Comparison of ENCODE assay signal across 28 cellular contexts in genomic region chr2:64668542-64668941, GRCh38.
"Had no signal": no experiment of that assay in that cellular context is flagged by ENCODE, and none has a peak within 500 bp of the region (broad histone marks: within the 10 kb centered on the region; RNA-seq: fewer than 3 reads in every experiment).

No MANE protein-coding gene starts in this region.

- H3K27me3 Mint-ChIP-seq: activated B cell treated with CpG ODN at 0.5 μM for 24 hours; activated CD4-positive, alpha-beta memory T cell treated with anti-CD3 and anti-CD28 coated beads for 36 hours; activated CD4-positive, alpha-beta T cell treated with anti-CD3 and anti-CD28 coated beads, Interleukin-2, amount 10 ng/mL, durations not matched to agents 24 days and 14 days; activated naive CD4-positive, alpha-beta T cell treated with anti-CD3 and anti-CD28 coated beads, Interleukin-2, amount 10 ng/mL, durations not matched to agents 7 days and 5 days; activated naive CD8-positive, alpha-beta T cell treated with anti-CD3 and anti-CD28 coated beads, Interleukin-2, amount 10 ng/mL, durations not matched to agents 7 days and 5 days; T-cell had no signal

- H3K4me3 Mint-ChIP-seq: activated CD4-positive, alpha-beta memory T cell treated with anti-CD3 and anti-CD28 coated beads for 36 hours; activated naive CD4-positive, alpha-beta T cell treated with anti-CD3 and anti-CD28 coated beads, Interleukin-2, amount 10 ng/mL, durations not matched to agents 7 days and 5 days; activated naive CD8-positive, alpha-beta T cell treated with anti-CD3 and anti-CD28 coated beads, Interleukin-2, amount 10 ng/mL, durations not matched to agents 7 days and 5 days; activated T-cell treated with anti-CD3 and anti-CD28 coated beads, Interleukin-2, amount 50 U/mL, for 4 hours; T-cell had no signal

- H3K36me3 ChIP-seq: adrenal gland had no signal

- DNase-seq: activated B cell treated with CpG ODN at 0.5 μM for 24 hours; activated CD4-positive, alpha-beta memory T cell treated with anti-CD3 and anti-CD28 coated beads for 36 hours; activated CD4-positive, alpha-beta T cell treated with anti-CD3 and anti-CD28 coated beads for 1 hour; activated CD4-positive, alpha-beta T cell treated with anti-CD3 and anti-CD28 coated beads, Interleukin-2, amount 10 ng/mL, durations not matched to agents 24 days and 14 days; activated CD8-positive, alpha-beta memory T cell treated with anti-CD3 and anti-CD28 coated beads for 24 hours; activated gamma-delta T cell treated with Interleukin-2 at 50 U/mL for 16 hours; activated naive CD4-positive, alpha-beta T cell treated with anti-CD3 and anti-CD28 coated beads, Interleukin-2, amount 10 ng/mL, durations not matched to agents 7 days and 5 days; activated naive CD8-positive, alpha-beta T cell treated with anti-CD3 and anti-CD28 coated beads, Interleukin-2, amount 10 ng/mL, durations not matched to agents 7 days and 5 days; activated T-cell treated with anti-CD3 and anti-CD28 coated beads, Interleukin-2, amount 50 U/mL, for 4 hours; adrenal gland; anterior cingulate cortex; cerebellar nuclear complex; KG1; MV-4-11; NCI-H1092 treated with DMSO at 0.1 percent for 48 hours; NCI-H1417 treated with DMSO at 0.1 percent for 48 hours; NCI-H1694; NCI-H2029; NCI-H2107; NCI-H2171 treated with DMSO at 0.1 percent for 48 hours; NCI-H226; NCI-H526 treated with DMSO at 0.1 percent for 48 hours; NCI-H82; PC-3; SHP77; T-cell; T-helper 2 cell; T1000 had no signal

- H3K27ac Mint-ChIP-seq: activated CD4-positive, alpha-beta memory T cell treated with anti-CD3 and anti-CD28 coated beads for 36 hours had no signal

- H3K4me3 ChIP-seq: adrenal gland had no signal

- H3K36me3 Mint-ChIP-seq: activated CD4-positive, alpha-beta memory T cell treated with anti-CD3 and anti-CD28 coated beads for 36 hours; T-cell had no signal

- H3K9me3 Mint-ChIP-seq: activated B cell treated with CpG ODN at 0.5 μM for 24 hours; activated CD4-positive, alpha-beta memory T cell treated with anti-CD3 and anti-CD28 coated beads for 36 hours; activated CD4-positive, alpha-beta T cell treated with anti-CD3 and anti-CD28 coated beads, Interleukin-2, amount 10 ng/mL, durations not matched to agents 24 days and 14 days; activated naive CD4-positive, alpha-beta T cell treated with anti-CD3 and anti-CD28 coated beads, Interleukin-2, amount 10 ng/mL, durations not matched to agents 7 days and 5 days; activated naive CD8-positive, alpha-beta T cell treated with anti-CD3 and anti-CD28 coated beads, Interleukin-2, amount 10 ng/mL, durations not matched to agents 7 days and 5 days; activated T-cell treated with anti-CD3 and anti-CD28 coated beads, Interleukin-2, amount 50 U/mL, for 4 hours; T-cell had no signal

- H3K27ac ChIP-seq: adrenal gland had no signal

- H3K9me3 ChIP-seq: adrenal gland had no signal

- ATAC-seq: activated T-cell treated with anti-CD3 and anti-CD28 coated beads, Interleukin-2, amount 50 U/mL, for 4 hours; PC-3; T-cell had no signal

- H3K27me3 ChIP-seq: adrenal gland had no signal
